Comparison of ENCODE assay signal across 19 cellular contexts in genomic region chr9:114309096-114309495, GRCh38. TPM values are rescaled to one million over a fixed set of nuclear protein-coding genes. Genes with fewer than 3 reads are reported as not detected.
"Had no signal": no experiment of that assay in that cellular context is flagged by ENCODE, and none has a peak within 500 bp of the region (broad histone marks: within the 10 kb centered on the region; RNA-seq: fewer than 3 reads in every experiment).

No MANE protein-coding gene starts in this region.

- H3K4me3 ChIP-seq: body of pancreas, lower lobe of right lung, thoracic aorta had no signal

- H3K4me3 Mint-ChIP-seq: activated T-helper 17 cell treated with anti-CD3 and anti-CD28 coated beads, Interleukin-2, amount 50 U/mL, for 72 hours; central memory CD8-positive, alpha-beta T cell; dendritic cell treated with granulocyte-macrophage colony-stimulating factor and Interleukin-4, amounts not matched to agents 40 ng/mL and 50 ng/mL, for 4 days; stimulated activated naive CD8-positive, alpha-beta T cell treated with anti-CD3 and anti-CD28 coated beads, Interleukin-15, Interleukin-2, amounts not matched to agents 100 ng/mL and 50 ng/mL, for 24 hours; T-helper 1 cell treated with Interleukin-12 subunit alpha and Interleukin-12 subunit beta and Interleukin-4 antibody, amounts not matched to agents 30 μg/mL and 1 μg/mL, for 36 hours had no signal

- H3K9me3 ChIP-seq: body of pancreas, lower lobe of right lung, neutrophil, thoracic aorta had no signal

- H3K27ac Mint-ChIP-seq: activated T-helper 17 cell treated with anti-CD3 and anti-CD28 coated beads, Interleukin-2, amount 50 U/mL, for 72 hours; dendritic cell treated with granulocyte-macrophage colony-stimulating factor and Interleukin-4, amounts not matched to agents 40 ng/mL and 50 ng/mL, for 4 days; naive B cell; progenitor cell of endocrine pancreas; stimulated activated naive CD8-positive, alpha-beta T cell treated with anti-CD3 and anti-CD28 coated beads, Interleukin-15, Interleukin-2, amounts not matched to agents 100 ng/mL and 50 ng/mL, for 24 hours; T-helper 1 cell treated with Interleukin-12 subunit alpha and Interleukin-12 subunit beta and Interleukin-4 antibody, amounts not matched to agents 30 μg/mL and 1 μg/mL, for 36 hours had no signal

- DNase-seq: activated CD4-positive, CD25-positive, alpha-beta regulatory T cell; activated naive CD4-positive, alpha-beta T cell treated with anti-CD3 and anti-CD28 coated beads, Interleukin-2, amount 50 U/mL, for 16 hours; amniotic stem cell; hippocampal formation; lower lobe of right lung; naive B cell; right cardiac atrium; SHP77 had no signal

- H3K27ac ChIP-seq: body of pancreas, lower lobe of right lung, neutrophil, thoracic aorta had no signal

- H3K27me3 Mint-ChIP-seq: activated T-helper 17 cell treated with anti-CD3 and anti-CD28 coated beads, Interleukin-2, amount 50 U/mL, for 72 hours; central memory CD8-positive, alpha-beta T cell; progenitor cell of endocrine pancreas; stimulated activated naive CD8-positive, alpha-beta T cell treated with anti-CD3 and anti-CD28 coated beads, Interleukin-15, Interleukin-2, amounts not matched to agents 100 ng/mL and 50 ng/mL, for 24 hours had no signal

- H3K4me1 ChIP-seq: body of pancreas, lower lobe of right lung had no signal

- H3K27me3 ChIP-seq: body of pancreas, neutrophil had no signal

- ATAC-seq: activated T-helper 17 cell treated with anti-CD3 and anti-CD28 coated beads, Interleukin-2, amount 50 U/mL, for 72 hours; body of pancreas; lower lobe of right lung; right cardiac atrium had no signal

- H3K4me1 Mint-ChIP-seq: activated T-helper 17 cell treated with anti-CD3 and anti-CD28 coated beads, Interleukin-2, amount 50 U/mL, for 72 hours; central memory CD8-positive, alpha-beta T cell had no signal

- H3K36me3 ChIP-seq: neutrophil had no signal

- H3K9me3 Mint-ChIP-seq: activated T-helper 17 cell treated with anti-CD3 and anti-CD28 coated beads, Interleukin-2, amount 50 U/mL, for 72 hours; central memory CD8-positive, alpha-beta T cell; dendritic cell treated with granulocyte-macrophage colony-stimulating factor and Interleukin-4, amounts not matched to agents 40 ng/mL and 50 ng/mL, for 4 days; naive B cell; stimulated activated naive CD8-positive, alpha-beta T cell treated with anti-CD3 and anti-CD28 coated beads, Interleukin-15, Interleukin-2, amounts not matched to agents 100 ng/mL and 50 ng/mL, for 24 hours; T-helper 1 cell treated with Interleukin-12 subunit alpha and Interleukin-12 subunit beta and Interleukin-4 antibody, amounts not matched to agents 30 μg/mL and 1 μg/mL, for 36 hours had no signal

- H3K36me3 Mint-ChIP-seq: naive B cell had no signal

RNA-seq across cellular contexts. Expression of gene ORM1, which starts 13.8 kb away (rescaled TPM):
- total RNA-seq: activated T-helper 17 cell treated with anti-CD3 and anti-CD28 coated beads, Interleukin-2, amount 50 U/mL, for 72 hours; epithelial cell of proximal tubule; glomerular endothelial cell; thoracic aorta had no signal

RNA-seq across cellular contexts. Expression of gene ORM2, which starts 20.6 kb away (rescaled TPM):
- total RNA-seq: activated T-helper 17 cell treated with anti-CD3 and anti-CD28 coated beads, Interleukin-2, amount 50 U/mL, for 72 hours; body of pancreas; epithelial cell of proximal tubule; glomerular endothelial cell; right cardiac atrium; thoracic aorta had no signal
